23 cellular contexts compared by ENCODE assay signal in the genomic region with DNA sequence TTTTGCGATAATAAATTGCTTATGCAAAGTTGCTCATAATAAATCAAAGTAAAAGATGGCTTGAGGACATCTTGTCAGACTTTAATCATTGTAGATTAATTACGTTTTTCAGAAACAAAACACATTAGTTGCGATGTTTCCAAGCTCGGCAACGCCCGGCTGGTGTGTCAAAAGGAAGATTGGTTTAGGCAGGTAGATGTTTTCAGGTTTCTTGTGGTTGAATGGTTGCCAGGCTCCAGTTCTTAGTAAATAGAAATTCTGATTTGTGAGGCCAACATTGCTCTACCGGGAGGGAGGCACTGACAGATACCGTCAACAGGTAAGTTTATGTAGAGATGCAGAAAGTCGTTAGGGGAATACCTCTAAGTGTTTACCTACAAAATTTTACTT.
A peak's percentile ranks its signal among the peaks of the same experiment; 100 is the strongest.
DNase-seq lines count a peak whose midpoint lies in the region; ATAC-seq, FAIRE-seq and TF ChIP-seq lines count a peak whose summit lies in the region.
"Had no signal": no experiment of that assay in that cellular context is flagged by ENCODE, and none has a peak within 500 bp of the region (broad histone marks: within the 10 kb centered on the region; RNA-seq: fewer than 3 reads in every experiment).

No MANE protein-coding gene starts in this region.

- ATAC-seq in effector memory CD8-positive, alpha-beta T cell (replicated peaks) = no peak
- ATAC-seq: CD8-positive, alpha-beta T cell; HCT116 had no signal

- no peak overlapping the region for H3K4me3 Mint-ChIP-seq in MCF 10A (ENCODE audit: unreplicated experiment)
- H3K4me3 Mint-ChIP-seq in type B pancreatic cell = peak overlapping the region; percentile 11
- no peak overlapping the region for H3K4me3 Mint-ChIP-seq in effector memory CD8-positive, alpha-beta T cell
- H3K4me3 Mint-ChIP-seq: CD8-positive, alpha-beta T cell; IgD-negative memory B cell had no signal

- no peaks in the 10 kb centered on the region for H3K36me3 Mint-ChIP-seq in MCF 10A (ENCODE audit: insufficient read depth, unreplicated experiment)
- H3K36me3 Mint-ChIP-seq in type B pancreatic cell = no peaks in the 10 kb centered on the region
- H3K36me3 Mint-ChIP-seq in effector memory CD8-positive, alpha-beta T cell (ENCODE audit: insufficient read depth) = no peaks in the 10 kb centered on the region
- H3K36me3 Mint-ChIP-seq: CD8-positive, alpha-beta T cell; IgD-negative memory B cell had no signal

- peak overlapping the region; percentile 98 for H3K4me2 ChIP-seq in keratinocyte (ENCODE audit: control insufficient read depth, extremely low read depth, insufficient read depth, low read depth, low read length)

- H3K9me3 ChIP-seq in keratinocyte (ENCODE audit: control insufficient read depth, low read depth, low read length) = no peaks in the 10 kb centered on the region
- H3K9me3 ChIP-seq: Caco-2 had no signal

- dilution Hi-C loops in keratinocyte (cut with MboI; ENCODE audit: extremely low pct_ligation_motif_present, low sequenced_read_pairs) = no loop called here

- POLR2A ChIA-PET in MCF 10A (lab: Yijun Ruan, JAX) = interaction anchor here (0.7 kb wide), 1 partner anchor 43 kb away, joined by 3 read pairs; no protein-coding TSS in a partner anchor

- H3K79me2 ChIP-seq in keratinocyte (ENCODE audit: control insufficient read depth, insufficient read depth, low read length) = no peaks in the 10 kb centered on the region

- FAIRE-seq in bronchial epithelial cell (lab: Jason Lieb, UNC) = no peak
- FAIRE-seq in keratinocyte (lab: Jason Lieb, UNC) = peak; percentile 53
- FAIRE-seq: GM12891 had no signal

- no peaks in the 10 kb centered on the region for H4K20me1 ChIP-seq in keratinocyte (ENCODE audit: control insufficient read depth, extremely low read depth, insufficient read depth, low read length)

- H3K9me3 Mint-ChIP-seq in MCF 10A (ENCODE audit: unreplicated experiment) (no peaks in the 10 kb centered on the region), type B pancreatic cell (no peaks in the 10 kb centered on the region)
- H3K9me3 Mint-ChIP-seq in effector memory CD8-positive, alpha-beta T cell = peaks cover 9 to 16% of the 10 kb centered on the region in 2 donors

- H3K9ac ChIP-seq in keratinocyte (ENCODE audit: control insufficient read depth, extremely low read depth, insufficient read depth, low read length) = peak overlapping the region; percentile 67

- H3K36me3 ChIP-seq in bronchial epithelial cell (ENCODE audit: control insufficient read depth, insufficient read depth, low read length) (no peaks in the 10 kb centered on the region), keratinocyte (ENCODE audit: control insufficient read depth in 2 of 2, extremely low read depth in 1 of 2, insufficient read depth in 2 of 2, low read length in 2 of 2) (no peaks in the 10 kb centered on the region)

- intact Hi-C loops in MCF 10A (cut with micrococcal nuclease) = no loop called here

- H3K27ac ChIP-seq in keratinocyte (ENCODE audit: control insufficient read depth, insufficient read depth, low read length) = peak overlapping the region; percentile 79
- H3K27ac ChIP-seq: HL-60 had no signal

- peak overlapping the region; percentile 50 for H3K27ac Mint-ChIP-seq in MCF 10A (ENCODE audit: low read depth, unreplicated experiment)
- H3K27ac Mint-ChIP-seq in type B pancreatic cell = no peak overlapping the region
- H3K27ac Mint-ChIP-seq in effector memory CD8-positive, alpha-beta T cell = no peak overlapping the region
- H3K27ac Mint-ChIP-seq: CD8-positive, alpha-beta T cell; IgD-negative memory B cell had no signal

- H2AFZ ChIP-seq in keratinocyte (ENCODE audit: control insufficient read depth, low read length) = peak overlapping the region; percentile 94

- no peaks in the 10 kb centered on the region for H3K27me3 Mint-ChIP-seq in MCF 10A (ENCODE audit: insufficient read depth, unreplicated experiment)
- H3K27me3 Mint-ChIP-seq in type B pancreatic cell = peaks cover 6% of the 10 kb centered on the region
- no peaks in the 10 kb centered on the region for H3K27me3 Mint-ChIP-seq in effector memory CD8-positive, alpha-beta T cell
- H3K27me3 Mint-ChIP-seq: IgD-negative memory B cell had no signal

- TF ChIP-seq CTCF in MCF 10A (IDR thresholded peaks at IDR 0.05; ENCODE audit: unreplicated experiment) (no peak), bronchial epithelial cell (IDR thresholded peaks at IDR 0.05; ENCODE audit: insufficient read depth, low read length, severe bottlenecking) (no peak), keratinocyte (optimal IDR thresholded peaks at IDR 0.05 in 1 of 3, IDR thresholded peaks at IDR 0.05 in 1 of 3, conservative IDR thresholded peaks at IDR 0.05 in 1 of 3; ENCODE audit: extremely low read depth in 1 of 3, insufficient read depth in 2 of 3, low read length in 3 of 3) (no peak), type B pancreatic cell (conservative IDR thresholded peaks at IDR 0.05) (no peak)

- peaks cover 5% of the 10 kb centered on the region for H3K4me1 Mint-ChIP-seq in MCF 10A (ENCODE audit: insufficient read depth, unreplicated experiment)
- peaks cover 4% of the 10 kb centered on the region for H3K4me1 Mint-ChIP-seq in type B pancreatic cell (ENCODE audit: unreplicated experiment)
- no peaks in the 10 kb centered on the region for H3K4me1 Mint-ChIP-seq in effector memory CD8-positive, alpha-beta T cell (ENCODE audit: low read depth in 2 of 2)
- H3K4me1 Mint-ChIP-seq: IgD-negative memory B cell had no signal

- no TSS peak for BruUV-seq in MCF 10A (replicated peaks; lab: Mats Ljungman, UMichigan)

- DNase-seq in MCF 10A (ENCODE audit: unreplicated experiment) (no peak), bronchial epithelial cell (ENCODE audit: low read depth) (peak; percentile 79), keratinocyte (ENCODE audit: low read depth, low spot score) (no peak), type B pancreatic cell (ENCODE audit: extremely low spot score, unreplicated experiment) (no peak), NCI-H1694 treated with DMSO at 0.1 percent for 48 hours (lab: John Stamatoyannopoulos, UW) (no peak)
- DNase-seq in activated naive CD4-positive, alpha-beta T cell (lab: John Stamatoyannopoulos, UW) = no peak
- DNase-seq in effector memory CD8-positive, alpha-beta T cell = no peak
- DNase-seq: C1 segment of cervical spinal cord; Caco-2; CD8-positive, alpha-beta T cell; GF-D8; NCI-H1092 treated with DMSO at 0.1 percent for 48 hours; NCI-H1436 treated with DMSO at 0.1 percent for 48 hours; NCI-H1930; NCI-H2107; NCI-H524; NCI-H774; RPMI8226; SHP77 had no signal

- H3K9me1 ChIP-seq in keratinocyte (ENCODE audit: control insufficient read depth, extremely low read depth, insufficient read depth, low read length) = no peaks in the 10 kb centered on the region

- CTCF ChIA-PET in MCF 10A (lab: Yijun Ruan, JAX) = interaction anchor here (0.5 kb wide), 1 partner anchor 162 kb away, joined by 3 read pairs; no protein-coding TSS in a partner anchor

- peaks cover 25% of the 10 kb centered on the region for H3K4me1 ChIP-seq in keratinocyte (ENCODE audit: control insufficient read depth, extremely low read depth, insufficient read depth, low read length)
- H3K4me1 ChIP-seq: Caco-2 had no signal

- H3K27me3 ChIP-seq in bronchial epithelial cell (ENCODE audit: control insufficient read depth, insufficient read depth, low read length) (no peaks in the 10 kb centered on the region), keratinocyte (ENCODE audit: control insufficient read depth, extremely low read depth, insufficient read depth, low read length) (no peaks in the 10 kb centered on the region)

- peak overlapping the region; percentile 3 for H3K4me3 ChIP-seq in bronchial epithelial cell (ENCODE audit: low read depth, low read length)
- peak overlapping the region in 2 of 3 experiments; percentile 64 to 70 for H3K4me3 ChIP-seq in keratinocyte (ENCODE audit: control insufficient read depth in 2 of 3, extremely low read depth in 1 of 3, insufficient read depth in 2 of 3, low read depth in 1 of 3, low read length in 3 of 3)
